Comparison of ENCODE assay signal across 8 cellular contexts in genomic region chr7:94509879-94510581, GRCh38. TPM values are rescaled to one million over a fixed set of nuclear protein-coding genes. Genes with fewer than 3 reads are reported as not detected.
DNase-seq lines count a peak whose midpoint lies in the region; ATAC-seq and TF ChIP-seq lines count a peak whose summit lies in the region.

No MANE protein-coding gene starts in this region.

- H3K4me3 ChIP-seq in GM23338 (peak overlapping the region; percentile 74), Karpas-422 (ENCODE audit: low read length) (peak overlapping the region; percentile 83), thoracic aorta (peak overlapping the region; percentile 82)

- no peaks in the 10 kb centered on the region for H3K36me3 Mint-ChIP-seq in GM23338 (ENCODE audit: low read depth)

- peaks cover 43% of the 10 kb centered on the region for H3K4me1 Mint-ChIP-seq in GM23338

- TF ChIP-seq CTCF in GM23338 (conservative IDR thresholded peaks at IDR 0.05; ENCODE audit: low read depth in 2 of 2), result no peak; a peak in 1 of 4 replicates
- no peak for TF ChIP-seq CTCF in thoracic aorta (IDR thresholded peaks at IDR 0.05)

- H3K4me3 Mint-ChIP-seq in GM23338, result peak overlapping the region; percentile 83

- DNase-seq in GDM1 (lab: John Stamatoyannopoulos, UW), result peak; percentile 52
- peak; percentile 83 for DNase-seq in GM23338 (ENCODE audit: low spot score)
- peak; percentile 89 for DNase-seq in Karpas-422
- DNase-seq in SHP77 (lab: John Stamatoyannopoulos, UW), result peak; percentile 39 to 71
- peak; percentile 68 for DNase-seq in activated naive CD4-positive, alpha-beta T cell treated with Interleukin-2 at 50 U/mL for 16 hours
- peak; percentile 85 for DNase-seq in germinal center (ENCODE audit: low spot score)
- DNase-seq in occipital lobe (lab: John Stamatoyannopoulos, UW), result peak; percentile 49
- DNase-seq in thoracic aorta (ENCODE audit: low spot score), result no peak

- H3K27me3 ChIP-seq in GM23338 (ENCODE audit: insufficient read depth), result no peaks in the 10 kb centered on the region
- no peaks in the 10 kb centered on the region for H3K27me3 ChIP-seq in Karpas-422 (ENCODE audit: low read length)
- H3K27me3 ChIP-seq in thoracic aorta (replicated peaks; ENCODE audit: insufficient read depth), result no peaks in the 10 kb centered on the region

- H4K20me1 ChIP-seq in GM23338 (replicated peaks; ENCODE audit: insufficient read depth) (no peaks in the 10 kb centered on the region), Karpas-422 (ENCODE audit: insufficient read depth, low read depth, low read length) (no peaks in the 10 kb centered on the region)

- no peaks in the 10 kb centered on the region for H3K9me3 Mint-ChIP-seq in GM23338

- H3K79me2 ChIP-seq in GM23338 (replicated peaks; ENCODE audit: insufficient read depth) (peaks cover 48% of the 10 kb centered on the region), Karpas-422 (ENCODE audit: low read length) (peaks cover 53% of the 10 kb centered on the region)

- H3F3A ChIP-seq in GM23338 (replicated peaks; ENCODE audit: low read depth), result no peaks in the 10 kb centered on the region

- peak overlapping the region; percentile 96 for H3K27ac Mint-ChIP-seq in GM23338

- H3K4me2 ChIP-seq in GM23338 (peak overlapping the region; percentile 87), Karpas-422 (ENCODE audit: low read depth, low read length, poor library complexity, severe bottlenecking) (peak overlapping the region; percentile 96)

- H3K9ac ChIP-seq in Karpas-422 (ENCODE audit: low read length), result peak overlapping the region; percentile 95

- H3K9me3 ChIP-seq in Karpas-422 (ENCODE audit: low read length) (no peaks in the 10 kb centered on the region), thoracic aorta (no peaks in the 10 kb centered on the region)

- H3K9me2 ChIP-seq in GM23338 (ENCODE audit: insufficient read depth), result no peaks in the 10 kb centered on the region
- H3K9me2 ChIP-seq in Karpas-422 (replicated peaks; ENCODE audit: insufficient read depth, low read length), result no peaks in the 10 kb centered on the region

- H3K27ac ChIP-seq in GM23338 (ENCODE audit: low read depth) (peak overlapping the region; percentile 61; the same call in 1 of the 2 replicates), Karpas-422 (ENCODE audit: low read length) (peak overlapping the region; percentile 69), thoracic aorta (peak overlapping the region; percentile 77 to 78)

- H3K36me3 ChIP-seq in GM23338 (ENCODE audit: insufficient read depth) (no peaks in the 10 kb centered on the region), Karpas-422 (ENCODE audit: insufficient read depth, low read length) (peaks cover 4% of the 10 kb centered on the region; the same call in 1 of the 2 replicates), thoracic aorta (no peaks in the 10 kb centered on the region)

- H2AFZ ChIP-seq in GM23338 (peak overlapping the region; percentile 53), Karpas-422 (ENCODE audit: low read length) (peak overlapping the region; percentile 24)

- H3K27me3 Mint-ChIP-seq in GM23338 (ENCODE audit: insufficient read depth, low read depth, poor library complexity), result peaks cover 2% of the 10 kb centered on the region

- ATAC-seq in GM23338, result peak; percentile 81
- peak; percentile 47 for ATAC-seq in thoracic aorta (ENCODE audit: insufficient number of reproducible peaks, low FRiP score, low read depth)

- H3K4me1 ChIP-seq in GM23338 (ENCODE audit: insufficient read depth), result peaks cover 29% of the 10 kb centered on the region
- H3K4me1 ChIP-seq in Karpas-422 (ENCODE audit: low read length), result peaks cover 55% of the 10 kb centered on the region
- peaks cover 5 to 10% of the 10 kb centered on the region in 2 donors for H3K4me1 ChIP-seq in thoracic aorta (ENCODE audit: control insufficient read depth in 1 of 2, low read depth in 2 of 2)

TF ChIP-seq in GM23338, 12 proteins besides CTCF, POLR2A, EP300 and RAD21:
- no peak for TF ChIP-seq EZH2phosphoT487 (IDR thresholded peaks at IDR 0.05; ENCODE audit: unreplicated experiment)
- peak; percentile 37; the same call in 1 of the 2 replicates for TF ChIP-seq CREB1 (CRISPR knock-in tag; IDR thresholded peaks at IDR 0.05; ENCODE audit: low read depth)

RNA-seq across cellular contexts. Expression of gene CASD1, which starts 0.4 kb away (rescaled TPM):
- total RNA-seq in GM23338 (2014; rRNA removed; shearing (Covaris generic)), result 38.1 and 39.0 TPM in 2 replicates
- 14.3 and 15.5 TPM in 2 replicates for polyA plus RNA-seq in GM23338 (2016; fragmentation: Nextera tagmentation; extraction: Ambion mirVana)
- total RNA-seq in Karpas-422 (2014; rRNA removed; shearing (Covaris generic); ENCODE audit: low replicate concordance), result 20.9 and 56.6 TPM in 2 replicates
- total RNA-seq in occipital lobe (93.4 TPM), thoracic aorta (10 to 100 TPM; 12.3 to 21.0 TPM)
